Comparison of ENCODE assay signal across 10 cellular contexts in genomic region chr18:36131692-36132483, GRCh38. TPM values are rescaled to one million over a fixed set of nuclear protein-coding genes. Genes with fewer than 3 reads are reported as not detected.
DNase-seq lines count a peak whose midpoint lies in the region; ATAC-seq, FAIRE-seq and TF ChIP-seq lines count a peak whose summit lies in the region.
"Had no signal": no experiment of that assay in that cellular context is flagged by ENCODE, and none has a peak within 500 bp of the region (broad histone marks: within the 10 kb centered on the region; RNA-seq: fewer than 3 reads in every experiment).

No MANE protein-coding gene starts in this region.

- H2AFZ ChIP-seq in IMR-90 (replicated peaks; ENCODE audit: low read length, poor library complexity) (no peak overlapping the region), K562 (ENCODE audit: low read depth, low read length) (no peak overlapping the region)

- no peak overlapping the region for H2AK5ac ChIP-seq in IMR-90 (ENCODE audit: low read depth, low read length)

- WGBS in IMR-90 (ENCODE audit: extremely low coverage in 2 of 2, insufficient read length in 1 of 2), 2 experiments = 83% methylated on average over 1 of the region's 9 CpGs; no CpG with 5 or more reads in 1 of the 2 experiments
- WGBS in K562 (ENCODE audit: insufficient coverage, low coverage, missing lambda C conversion rate) = 32% methylated on average over 9 of the region's 9 CpGs
- WGBS in tibial nerve, 2 donors = 89 to 92% methylated on average over 9 of the region's 9 CpGs

- no peak overlapping the region for H2BK120ac ChIP-seq in IMR-90 (ENCODE audit: low read depth, low read length)

- dilution Hi-C loops in IMR-90 (cut with HindIII; ENCODE audit: low sequenced_read_pairs, unreplicated experiment) = no loop called here

- no peak overlapping the region for H3K18ac ChIP-seq in IMR-90 (ENCODE audit: low read depth, low read length)

- peaks cover 20% of the 10 kb centered on the region for H3K36me3 Mint-ChIP-seq in CD4-positive, CD25-positive, alpha-beta regulatory T cell
- H3K36me3 Mint-ChIP-seq in naive thymus-derived CD8-positive, alpha-beta T cell = peaks cover 0 to 32% (median 0%) of the 10 kb centered on the region in 3 donors

- no peak overlapping the region for H3K9ac ChIP-seq in IMR-90 (ENCODE audit: low read depth, low read length)
- no peak overlapping the region for H3K9ac ChIP-seq in K562 (ENCODE audit: insufficient read depth in 1 of 2, low read depth in 2 of 2, low read length in 2 of 2)

- no peak overlapping the region for H4K8ac ChIP-seq in IMR-90 (ENCODE audit: low read depth in 2 of 2, low read length in 2 of 2)

- no peak overlapping the region for H2BK5ac ChIP-seq in IMR-90 (ENCODE audit: low read depth, low read length, poor library complexity, severe bottlenecking)

- H3K27me3 Mint-ChIP-seq in CD4-positive, CD25-positive, alpha-beta regulatory T cell = no peaks in the 10 kb centered on the region
- H3K27me3 Mint-ChIP-seq in naive thymus-derived CD8-positive, alpha-beta T cell = no peaks in the 10 kb centered on the region

- POLR2A ChIA-PET in IMR-90 (lab: Charles Lee; ENCODE audit: unreplicated experiment) (interaction anchor here (0.7 kb wide), 1 partner anchor 246 kb away, joined by 15 read pairs; no protein-coding TSS in a partner anchor), K562 (lab: Yijun Ruan, JAX) (interaction anchor here (0.7 to 2.2 kb wide), 2 partner anchors 11 to 13 kb away, joined by 4 to 12 read pairs; no protein-coding TSS in a partner anchor)
- POLR2A ChIA-PET in naive thymus-derived CD8-positive, alpha-beta T cell (lab: Charles Lee) = interaction anchor here (0.7 to 3.3 kb wide), 2 partner anchors 160 to 677 kb away, joined by 4 to 27 read pairs; partner anchors contain the start of gene RMP24

- H3K9me3 ChIP-seq in CD4-positive, CD25-positive, alpha-beta regulatory T cell (ENCODE audit: control insufficient read depth in 2 of 2, low read length in 2 of 2) = no peaks in the 10 kb centered on the region
- no peaks in the 10 kb centered on the region for H3K9me3 ChIP-seq in IMR-90 (ENCODE audit: control insufficient read depth, insufficient read depth, low read length)
- H3K9me3 ChIP-seq in K562 (replicated peaks; ENCODE audit: control insufficient read depth, insufficient read depth, low read depth, low read length) = no peaks in the 10 kb centered on the region
- H3K9me3 ChIP-seq in tibial nerve = no peaks in the 10 kb centered on the region
- H3K9me3 ChIP-seq: heart right ventricle, suprapubic skin had no signal

- H3K4me3 ChIP-seq in CD4-positive, CD25-positive, alpha-beta regulatory T cell (ENCODE audit: low read depth, low read length) = peak overlapping the region; percentile 98
- H3K4me3 ChIP-seq in IMR-90 (ENCODE audit: insufficient read depth, low read depth, low read length) (no peak overlapping the region), K562 (peak overlapping the region; percentile 91; the same call in 1 of the 2 replicates), tibial nerve (peak overlapping the region in 2 of 4 donors; percentile 84 to 91)

- TF ChIP-seq POLR2A in IMR-90 (IDR thresholded peaks at IDR 0.05; ENCODE audit: low read depth, low read length) (no peak), K562 (conservative IDR thresholded peaks at IDR 0.05) (no peak), tibial nerve (IDR thresholded peaks at IDR 0.05) (no peak)

- H3K9me1 ChIP-seq in IMR-90 (ENCODE audit: insufficient read depth, low read length) = peaks cover 7% of the 10 kb centered on the region
- H3K9me1 ChIP-seq in K562 (ENCODE audit: control insufficient read depth, insufficient read depth, low read length) = peaks cover 7% of the 10 kb centered on the region

- no peak for TF ChIP-seq RAD21 in IMR-90 (IDR thresholded peaks at IDR 0.05; ENCODE audit: low read length)
- TF ChIP-seq RAD21 in K562 (CRISPR knock-in tag; conservative IDR thresholded peaks at IDR 0.05 in 1 of 2, IDR thresholded peaks at IDR 0.05 in 1 of 2) = no peak

- H3K14ac ChIP-seq in IMR-90 (replicated peaks; ENCODE audit: low read depth, low read length) = no peak overlapping the region

- no peak for DNase-seq in CD4-positive, CD25-positive, alpha-beta regulatory T cell
- DNase-seq in IMR-90 (no peak), K562 (ENCODE audit: extremely low read depth in 1 of 4, low spot score in 3 of 4) (peak in 2 of 4 experiments; percentile 31 to 53), tibial nerve (ENCODE audit: low spot score in 2 of 2) (no peak)
- no peak for DNase-seq in naive thymus-derived CD8-positive, alpha-beta T cell
- DNase-seq: heart right ventricle had no signal

- H3K4ac ChIP-seq in IMR-90 (ENCODE audit: low read depth, low read length) = no peak overlapping the region

- H3K4me2 ChIP-seq in IMR-90 (ENCODE audit: low read depth, low read length) (peak overlapping the region; percentile 93), K562 (ENCODE audit: insufficient read depth, low read length) (peak overlapping the region; percentile 96)

- no peak overlapping the region for H2AK9ac ChIP-seq in IMR-90 (replicated peaks; ENCODE audit: low read depth, low read length, poor library complexity)

- no peak overlapping the region for H4K5ac ChIP-seq in IMR-90 (ENCODE audit: low read depth, low read length)

- H3K36me3 ChIP-seq in CD4-positive, CD25-positive, alpha-beta regulatory T cell (ENCODE audit: control insufficient read depth, insufficient read depth, low read length) = peaks cover 23% of the 10 kb centered on the region
- H3K36me3 ChIP-seq in IMR-90 (ENCODE audit: control insufficient read depth, insufficient read depth, low read length) (peaks cover 8% of the 10 kb centered on the region), K562 (ENCODE audit: control insufficient read depth, insufficient read depth, low read length) (peaks cover 54% of the 10 kb centered on the region; the same call in 2 of the 3 replicates), tibial nerve (peaks cover 0 to 9% (median 0%) of the 10 kb centered on the region in 3 donors)

- H3K27me3 ChIP-seq in CD4-positive, CD25-positive, alpha-beta regulatory T cell (ENCODE audit: control insufficient read depth, insufficient read depth, low read length) = no peaks in the 10 kb centered on the region
- no peaks in the 10 kb centered on the region for H3K27me3 ChIP-seq in IMR-90 (ENCODE audit: control insufficient read depth, insufficient read depth, low read length)
- H3K27me3 ChIP-seq in K562 (ENCODE audit: control insufficient read depth in 2 of 2, insufficient read depth in 2 of 2, low read length in 2 of 2) = no peaks in the 10 kb centered on the region
- H3K27me3 ChIP-seq in tibial nerve = no peaks in the 10 kb centered on the region
- H3K27me3 ChIP-seq: heart right ventricle, suprapubic skin had no signal

- peaks cover 7 to 64% of the 10 kb centered on the region in 2 experiments; a peak in 3 of 4 replicates for H3K79me1 ChIP-seq in IMR-90 (ENCODE audit: low read depth in 1 of 2, low read length in 2 of 2)

- no peak overlapping the region for H3K27ac ChIP-seq in CD4-positive, CD25-positive, alpha-beta regulatory T cell (ENCODE audit: insufficient read depth, low read length, poor library complexity, severe bottlenecking)
- H3K27ac ChIP-seq in IMR-90 (ENCODE audit: insufficient read depth, low read length) (no peak overlapping the region), K562 (ENCODE audit: extremely low read depth, low read depth, low read length) (no peak overlapping the region), tibial nerve (no peak overlapping the region)
- H3K27ac ChIP-seq: heart right ventricle, suprapubic skin had no signal

- no peaks in the 10 kb centered on the region for H3K9me3 Mint-ChIP-seq in CD4-positive, CD25-positive, alpha-beta regulatory T cell
- H3K9me3 Mint-ChIP-seq in naive thymus-derived CD8-positive, alpha-beta T cell = no peaks in the 10 kb centered on the region

- no peak for TF ChIP-seq EP300 in K562 (IDR thresholded peaks at IDR 0.05; ENCODE audit: low read length)
- TF ChIP-seq EP300 in tibial nerve (IDR thresholded peaks at IDR 0.05) = no peak

- ATAC-seq in CD4-positive, CD25-positive, alpha-beta regulatory T cell (ENCODE audit: low read depth in 2 of 2) = no peak
- ATAC-seq in IMR-90 (ENCODE audit: low read depth) = no peak
- no peak for ATAC-seq in K562
- no peak for ATAC-seq in naive thymus-derived CD8-positive, alpha-beta T cell
- no peak for ATAC-seq in GM21619 (IDR thresholded peaks at IDR 0.05; ENCODE audit: unreplicated experiment)
- ATAC-seq in HG03469 (IDR thresholded peaks at IDR 0.05; ENCODE audit: unreplicated experiment) = no peak
- no peak for ATAC-seq in HG03045 (IDR thresholded peaks at IDR 0.05; ENCODE audit: unreplicated experiment)
- ATAC-seq: heart right ventricle had no signal

- H3K4me3 Mint-ChIP-seq in CD4-positive, CD25-positive, alpha-beta regulatory T cell = peak overlapping the region; percentile 74 to 98 (median 98)
- peak overlapping the region; percentile 72 to 98 (median 94) for H3K4me3 Mint-ChIP-seq in naive thymus-derived CD8-positive, alpha-beta T cell

- H3K27ac Mint-ChIP-seq in CD4-positive, CD25-positive, alpha-beta regulatory T cell = peak overlapping the region; percentile 49 to 60 (median 59)
- peak overlapping the region in 6 of 10 donors; percentile 7 to 73 (median 34) for H3K27ac Mint-ChIP-seq in naive thymus-derived CD8-positive, alpha-beta T cell

- in situ Hi-C loops in IMR-90 (cut with MboI; ENCODE audit: low sequenced_read_pairs) = no loop called here
- in situ Hi-C loops in K562 (cut with MboI) = no loop called here

- no peak overlapping the region for H3K56ac ChIP-seq in IMR-90 (ENCODE audit: extremely low read depth, insufficient read depth, low read length)

- H4K20me1 ChIP-seq in IMR-90 (ENCODE audit: insufficient read depth, low read length) (peaks cover 49% of the 10 kb centered on the region), K562 (replicated peaks; ENCODE audit: control insufficient read depth, insufficient read depth, low read length) (peaks cover 13% of the 10 kb centered on the region)

- CTCF ChIA-PET in IMR-90 (lab: Yijun Ruan, JAX) = no interaction called here
- CTCF ChIA-PET in K562 (lab: Yijun Ruan, JAX; ENCODE audit: low intra/inter-chr PET ratio) = no interaction called here

- TF ChIP-seq CTCF in IMR-90 (conservative IDR thresholded peaks at IDR 0.05; ENCODE audit: low read depth, low read length) (no peak), K562 (IDR thresholded peaks at IDR 0.05 in 2 of 3, conservative IDR thresholded peaks at IDR 0.05 in 1 of 3; ENCODE audit: insufficient read depth in 2 of 3, low read depth in 1 of 3, low read length in 3 of 3) (no peak), tibial nerve (IDR thresholded peaks at IDR 0.05) (no peak)

- no peak overlapping the region for H4K91ac ChIP-seq in IMR-90 (ENCODE audit: insufficient read depth, low read depth, low read length)

- peak; percentile 44 for FAIRE-seq in K562 (lab: Jason Lieb, UNC)

- no peak overlapping the region for H2BK15ac ChIP-seq in IMR-90 (ENCODE audit: low read depth, low read length)

- no TSS peak for BruUV-seq in IMR-90 (replicated peaks; lab: Mats Ljungman, UMichigan)
- BruUV-seq in K562 (replicated peaks; lab: Mats Ljungman, UMichigan) = no TSS peak

- no peak overlapping the region for H2BK20ac ChIP-seq in IMR-90 (ENCODE audit: low read depth, low read length)

- H3K23ac ChIP-seq in IMR-90 (ENCODE audit: low read depth, low read length) = 0 out of 2 replicates have a peak overlapping the region, but pooled peaks have one; percentile 1

- intact Hi-C loops in IMR-90 (cut with micrococcal nuclease) (no loop called here), K562 (cut with micrococcal nuclease) (no loop called here)

- peaks cover 57% of the 10 kb centered on the region for H3K4me1 ChIP-seq in CD4-positive, CD25-positive, alpha-beta regulatory T cell (ENCODE audit: control insufficient read depth, insufficient read depth, low read length, poor library complexity, severe bottlenecking)
- H3K4me1 ChIP-seq in IMR-90 (ENCODE audit: control insufficient read depth, insufficient read depth, low read length) (peaks cover 6% of the 10 kb centered on the region), K562 (replicated peaks in 1 of 2; ENCODE audit: control insufficient read depth in 2 of 2, insufficient read depth in 2 of 2, low read length in 2 of 2) (peaks cover 27 to 32% of the 10 kb centered on the region in 2 experiments; a peak in 4 of 5 replicates), tibial nerve (peaks cover 0 to 48% (median 18%) of the 10 kb centered on the region in 4 donors)

- peaks cover 25 to 71% (median 47%) of the 10 kb centered on the region in 4 donors for H3K4me1 Mint-ChIP-seq in CD4-positive, CD25-positive, alpha-beta regulatory T cell
- H3K4me1 Mint-ChIP-seq in naive thymus-derived CD8-positive, alpha-beta T cell = peaks cover 29 to 68% (median 58%) of the 10 kb centered on the region in 4 donors

- peaks cover 79% of the 10 kb centered on the region for H3K79me2 ChIP-seq in K562 (ENCODE audit: control insufficient read depth, insufficient read depth, low read length)

RNA-seq across cellular contexts. Expression of gene ELP2, which starts 2.2 kb away (rescaled TPM):
- 161 TPM for total RNA-seq in CD4-positive, CD25-positive, alpha-beta regulatory T cell
- 10 to 100 TPM; 71.0 to 96.6 (median 87.5) TPM for polyA plus RNA-seq in CD4-positive, CD25-positive, alpha-beta regulatory T cell
- total RNA-seq in IMR-90 (2012; rRNA removed) (97.2 and 161 TPM in 2 replicates), K562 (2014; rRNA removed) (156 and 158 TPM in 2 replicates), K562 (2014; rRNA removed; fragmentation: Illumina TruSeq; extraction: Trizol) (123 and 139 TPM in 2 replicates), K562 (2015; rRNA removed; fragmentation: Illumina TruSeq; extraction: Trizol) (72.8 and 76.8 TPM in 2 replicates), K562 (2021) (140 and 148 TPM in 2 replicates), tibial nerve (10 to 100 TPM; 46.1 to 82.4 (median 67.4) TPM)
- polyA plus RNA-seq in IMR-90 (2012; rRNA removed) (48.1 and 48.8 TPM in 2 replicates), K562 (2011; rRNA removed) (188 and 192 TPM in 2 replicates), K562 (2014; fragmentation: Illumina TruSeq; extraction: Trizol) (87.4 and 96.0 TPM in 2 replicates), K562 (2014; fragmentation: Nextera tagmentation; extraction: Ambion mirVana) (100 to 1,000 TPM; 146 to 172 TPM), K562 (2014; rRNA removed) (84.0 and 94.8 TPM in 2 replicates)
- 22.6 and 26.0 TPM in 2 replicates for polyA plus RNA-seq in IMR-90 (2012; cell fraction: cytosol; rRNA removed)
- polyA plus RNA-seq in IMR-90 (2012; cell fraction: nucleus; rRNA removed; ENCODE audit: low replicate concordance) = 43.0 and 129 TPM in 2 replicates
- total RNA-seq in K562 (2011; cell fraction: chromatin; rRNA removed; ENCODE audit: low replicate concordance) = 409 and 679 TPM in 2 replicates
- total RNA-seq in K562 (2011; cell fraction: nucleolus; rRNA removed) = 246 and 294 TPM in 2 replicates
- total RNA-seq in K562 (2011; cell fraction: nucleoplasm; rRNA removed) = 383 and 472 TPM in 2 replicates
- 42.9 and 93.6 TPM in 2 replicates for polyA plus RNA-seq in K562 (2011; cell fraction: cytosol; rRNA removed)
- 181 and 221 TPM in 2 replicates for polyA plus RNA-seq in K562 (2011; cell fraction: nucleus; rRNA removed)
- polyA plus RNA-seq in K562 (2012) = 133 and 141 TPM in 2 replicates
- 262 and 352 TPM in 2 replicates for polyA minus RNA-seq in K562 (2011; rRNA and poly(A)+ RNA removed)
- polyA minus RNA-seq in K562 (2011; cell fraction: cytosol; rRNA and poly(A)+ RNA removed) = 73.4 and 77.3 TPM in 2 replicates
- polyA minus RNA-seq in K562 (2011; cell fraction: nucleus; rRNA and poly(A)+ RNA removed) = 158 and 260 TPM in 2 replicates
- 100 to 1,000 TPM; 165 to 172 TPM for total RNA-seq in naive thymus-derived CD8-positive, alpha-beta T cell
- polyA plus RNA-seq in naive thymus-derived CD8-positive, alpha-beta T cell = 10 to 100 TPM; 65.4 to 84.0 (median 68.2) TPM

RNA-seq across cellular contexts. Expression of gene SLC39A6, which starts 2.7 kb away (rescaled TPM):
- 13.7 TPM for total RNA-seq in CD4-positive, CD25-positive, alpha-beta regulatory T cell
- 10 to 100 TPM; 22.3 to 25.9 (median 24.5) TPM for polyA plus RNA-seq in CD4-positive, CD25-positive, alpha-beta regulatory T cell
- total RNA-seq in IMR-90 (2012; rRNA removed) (86.1 and 91.9 TPM in 2 replicates), K562 (2014; rRNA removed) (17.4 and 21.1 TPM in 2 replicates), K562 (2014; rRNA removed; fragmentation: Illumina TruSeq; extraction: Trizol) (19.9 and 20.9 TPM in 2 replicates), K562 (2015; rRNA removed; fragmentation: Illumina TruSeq; extraction: Trizol) (19.0 and 20.6 TPM in 2 replicates), K562 (2021) (13.2 and 14.0 TPM in 2 replicates), tibial nerve (10 to 100 TPM; 43.3 to 53.3 (median 44.0) TPM)
- polyA plus RNA-seq in IMR-90 (2012; rRNA removed) (39.5 and 48.7 TPM in 2 replicates), K562 (2011; rRNA removed) (16.7 and 17.8 TPM in 2 replicates), K562 (2014; fragmentation: Illumina TruSeq; extraction: Trizol) (22.1 and 23.8 TPM in 2 replicates), K562 (2014; fragmentation: Nextera tagmentation; extraction: Ambion mirVana) (1 to 10 TPM; 5.6 to 6.6 TPM), K562 (2014; rRNA removed) (13.2 and 13.8 TPM in 2 replicates)
- 14.5 and 32.5 TPM in 2 replicates for polyA plus RNA-seq in IMR-90 (2012; cell fraction: cytosol; rRNA removed)
- 13.7 and 38.2 TPM in 2 replicates for polyA plus RNA-seq in IMR-90 (2012; cell fraction: nucleus; rRNA removed; ENCODE audit: low replicate concordance)
- 16.4 and 23.0 TPM in 2 replicates for total RNA-seq in K562 (2011; cell fraction: chromatin; rRNA removed; ENCODE audit: low replicate concordance)
- total RNA-seq in K562 (2011; cell fraction: nucleolus; rRNA removed) = 16.7 and 19.2 TPM in 2 replicates
- 18.1 and 19.9 TPM in 2 replicates for total RNA-seq in K562 (2011; cell fraction: nucleoplasm; rRNA removed)
- 11.3 and 13.7 TPM in 2 replicates for polyA plus RNA-seq in K562 (2011; cell fraction: cytosol; rRNA removed)
- 14.2 and 16.8 TPM in 2 replicates for polyA plus RNA-seq in K562 (2011; cell fraction: nucleus; rRNA removed)
- polyA plus RNA-seq in K562 (2012) = 8.7 and 10.7 TPM in 2 replicates
- 26.3 and 34.2 TPM in 2 replicates for polyA minus RNA-seq in K562 (2011; rRNA and poly(A)+ RNA removed)
- 5.0 and 5.6 TPM in 2 replicates for polyA minus RNA-seq in K562 (2011; cell fraction: cytosol; rRNA and poly(A)+ RNA removed)
- polyA minus RNA-seq in K562 (2011; cell fraction: nucleus; rRNA and poly(A)+ RNA removed) = 7.3 and 11.8 TPM in 2 replicates
- 10 to 100 TPM; 22.4 to 22.9 TPM for total RNA-seq in naive thymus-derived CD8-positive, alpha-beta T cell
- polyA plus RNA-seq in naive thymus-derived CD8-positive, alpha-beta T cell = 10 to 100 TPM; 22.2 to 25.3 (median 23.0) TPM

RNA-seq across cellular contexts. Expression of gene MOCOS, which starts 55.4 kb away (rescaled TPM):
- total RNA-seq in CD4-positive, CD25-positive, alpha-beta regulatory T cell = not detected
- under 1 TPM in 1 of 4 donors, not detected in 3; 0.02 TPM for polyA plus RNA-seq in CD4-positive, CD25-positive, alpha-beta regulatory T cell
- total RNA-seq in IMR-90 (2012; rRNA removed) (1.9 and 2.2 TPM in 2 replicates), K562 (2014; rRNA removed) (8.4 and 11.8 TPM in 2 replicates), K562 (2014; rRNA removed; fragmentation: Illumina TruSeq; extraction: Trizol) (11.5 and 11.8 TPM in 2 replicates), K562 (2015; rRNA removed; fragmentation: Illumina TruSeq; extraction: Trizol) (7.7 TPM in 2 replicates), K562 (2021) (12.4 TPM in 2 replicates), tibial nerve (10 to 100 TPM in 1 of 4 donors, 1 to 10 TPM in 3; 6.9 to 10.2 (median 8.9) TPM)
- polyA plus RNA-seq in IMR-90 (2012; rRNA removed) (0.87 and 1.1 TPM in 2 replicates), K562 (2011; rRNA removed) (8.1 and 8.6 TPM in 2 replicates), K562 (2014; fragmentation: Illumina TruSeq; extraction: Trizol) (8.4 and 9.2 TPM in 2 replicates), K562 (2014; fragmentation: Nextera tagmentation; extraction: Ambion mirVana) (1 to 10 TPM; 4.5 to 4.6 TPM), K562 (2014; rRNA removed) (9.1 and 12.1 TPM in 2 replicates)
- 0.50 and 0.91 TPM in 2 replicates for polyA plus RNA-seq in IMR-90 (2012; cell fraction: cytosol; rRNA removed)
- 1.0 and 2.0 TPM in 2 replicates for polyA plus RNA-seq in IMR-90 (2012; cell fraction: nucleus; rRNA removed; ENCODE audit: low replicate concordance)
- 13.8 and 19.3 TPM in 2 replicates for total RNA-seq in K562 (2011; cell fraction: chromatin; rRNA removed; ENCODE audit: low replicate concordance)
- 11.7 and 12.5 TPM in 2 replicates for total RNA-seq in K562 (2011; cell fraction: nucleolus; rRNA removed)
- total RNA-seq in K562 (2011; cell fraction: nucleoplasm; rRNA removed) = 13.4 and 14.2 TPM in 2 replicates
- polyA plus RNA-seq in K562 (2011; cell fraction: cytosol; rRNA removed) = 6.4 and 6.8 TPM in 2 replicates
- polyA plus RNA-seq in K562 (2011; cell fraction: nucleus; rRNA removed) = 11.0 and 12.3 TPM in 2 replicates
- 6.5 and 17.9 TPM in 2 replicates for polyA plus RNA-seq in K562 (2012)
- polyA minus RNA-seq in K562 (2011; rRNA and poly(A)+ RNA removed) = 10.8 and 12.7 TPM in 2 replicates
- 6.4 and 6.6 TPM in 2 replicates for polyA minus RNA-seq in K562 (2011; cell fraction: cytosol; rRNA and poly(A)+ RNA removed)
- polyA minus RNA-seq in K562 (2011; cell fraction: nucleus; rRNA and poly(A)+ RNA removed) = 7.4 and 11.7 TPM in 2 replicates
- under 1 TPM; 0.08 to 0.16 TPM for total RNA-seq in naive thymus-derived CD8-positive, alpha-beta T cell
- polyA plus RNA-seq in naive thymus-derived CD8-positive, alpha-beta T cell = not detected
